In genomic region chr3:60759439-60759838, GRCh38 we compare ENCODE assay signal across 15 cellular contexts.
"Had no signal": no experiment of that assay in that cellular context is flagged by ENCODE, and none has a peak within 500 bp of the region (broad histone marks: within the 10 kb centered on the region; RNA-seq: fewer than 3 reads in every experiment).

No MANE protein-coding gene starts in this region.

- H3K27ac ChIP-seq: adrenal gland, heart left ventricle, skin epidermis, tibial nerve, VCaP had no signal

- H3K9me3 Mint-ChIP-seq: activated CD8-positive, alpha-beta T cell treated with anti-CD3 and anti-CD28 coated beads for 36 hours; activated naive CD4-positive, alpha-beta T cell treated with anti-CD3 and anti-CD28 coated beads for 36 hours had no signal

- H3K27me3 Mint-ChIP-seq: activated CD8-positive, alpha-beta T cell treated with anti-CD3 and anti-CD28 coated beads for 36 hours; naive B cell had no signal

- H3K27ac Mint-ChIP-seq: activated CD8-positive, alpha-beta T cell treated with anti-CD3 and anti-CD28 coated beads for 36 hours; activated naive CD4-positive, alpha-beta T cell treated with anti-CD3 and anti-CD28 coated beads for 36 hours had no signal

- H3K36me3 Mint-ChIP-seq: naive B cell had no signal

- ATAC-seq: activated CD8-positive, alpha-beta T cell treated with anti-CD3 and anti-CD28 coated beads for 36 hours; heart left ventricle; left colon had no signal

- H3K4me1 ChIP-seq: adrenal gland, tibial nerve had no signal

- H3K4me3 Mint-ChIP-seq: activated CD8-positive, alpha-beta T cell treated with anti-CD3 and anti-CD28 coated beads for 36 hours; activated naive CD4-positive, alpha-beta T cell treated with anti-CD3 and anti-CD28 coated beads for 36 hours had no signal

- FAIRE-seq: colon, endothelial cell of umbilical vein had no signal

- H3K27me3 ChIP-seq: adrenal gland, heart left ventricle, tibial nerve had no signal

- DNase-seq: activated CD8-positive, alpha-beta T cell treated with anti-CD3 and anti-CD28 coated beads for 36 hours; activated naive CD4-positive, alpha-beta T cell treated with anti-CD3 and anti-CD28 coated beads for 36 hours; adrenal gland; foreskin melanocyte; heart left ventricle; left colon; midbrain; naive B cell; retina; T1000 had no signal
